17 cellular contexts compared by ENCODE assay signal in genomic region chr21:37263827-37264226, GRCh38. TPM values are rescaled to one million over a fixed set of nuclear protein-coding genes. Genes with fewer than 3 reads are reported as not detected.
A peak's percentile ranks its signal among the peaks of the same experiment; 100 is the strongest.
DNase-seq lines count a peak whose midpoint lies in the region; ATAC-seq, FAIRE-seq and TF ChIP-seq lines count a peak whose summit lies in the region.
"Had no signal": no experiment of that assay in that cellular context is flagged by ENCODE, and none has a peak within 500 bp of the region (broad histone marks: within the 10 kb centered on the region; RNA-seq: fewer than 3 reads in every experiment).

No MANE protein-coding gene starts in this region.

- peaks cover 91% of the 10 kb centered on the region for H3K79me2 ChIP-seq in DND-41 (ENCODE audit: insufficient read depth, low read length)
- H3K79me2 ChIP-seq in Loucy (ENCODE audit: insufficient read depth, low read length), result peaks cover 92% of the 10 kb centered on the region

- no peaks in the 10 kb centered on the region for H3K9me3 Mint-ChIP-seq in neural crest cell
- no peaks in the 10 kb centered on the region for H3K9me3 Mint-ChIP-seq in activated naive CD4-positive, alpha-beta T cell treated with anti-CD3 and anti-CD28 coated beads, Interleukin-2, amount 10 ng/mL, durations not matched to agents 7 days and 5 days
- H3K9me3 Mint-ChIP-seq: naive B cell had no signal

- ATAC-seq in DND-41 (ENCODE audit: insufficient read depth, low read depth), result no peak

- no peaks in the 10 kb centered on the region for H3K36me3 Mint-ChIP-seq in neural crest cell (ENCODE audit: low read depth)
- H3K36me3 Mint-ChIP-seq in activated naive CD4-positive, alpha-beta T cell treated with anti-CD3 and anti-CD28 coated beads, Interleukin-2, amount 10 ng/mL, durations not matched to agents 7 days and 5 days, result peaks cover 45% of the 10 kb centered on the region
- H3K36me3 Mint-ChIP-seq: naive B cell had no signal

- H3K9me3 ChIP-seq in DND-41 (ENCODE audit: insufficient read depth, low read length, severe bottlenecking) (no peaks in the 10 kb centered on the region), Loucy (ENCODE audit: insufficient read depth, low read depth, low read length) (no peaks in the 10 kb centered on the region)
- H3K9me3 ChIP-seq: HAP-1, MG63 had no signal

- H3K36me3 ChIP-seq in DND-41 (ENCODE audit: insufficient read depth, low read length) (peaks cover 18% of the 10 kb centered on the region), Loucy (ENCODE audit: insufficient read depth, low read length) (no peaks in the 10 kb centered on the region)

- TF ChIP-seq CTCF in DND-41 (IDR thresholded peaks at IDR 0.05; ENCODE audit: borderline replicate concordance, extremely low read depth, low read length, poor library complexity, severe bottlenecking) (no peak), Loucy (conservative IDR thresholded peaks at IDR 0.05; ENCODE audit: low read length) (no peak), epithelial cell of esophagus (IDR thresholded peaks at IDR 0.05; ENCODE audit: insufficient read depth, low read depth, low read length, missing control alignments) (no peak), neural crest cell (conservative IDR thresholded peaks at IDR 0.05) (no peak)

- H3K4me3 ChIP-seq in DND-41 (ENCODE audit: low read depth in 1 of 2, low read length in 2 of 2) (no peak overlapping the region), Loucy (ENCODE audit: low read length, poor library complexity, severe bottlenecking) (peak overlapping the region; percentile 91), epithelial cell of esophagus (ENCODE audit: low read length) (no peak overlapping the region)
- H3K4me3 ChIP-seq: dorsolateral prefrontal cortex, HAP-1, MG63, SK-N-MC had no signal

- H3K9me2 ChIP-seq in Loucy (replicated peaks; ENCODE audit: low read depth, low read length), result no peaks in the 10 kb centered on the region

- no peak for FAIRE-seq in RCC 7860 (lab: Jason Lieb, UNC)
- FAIRE-seq: TTC549 had no signal

- H3K4me1 Mint-ChIP-seq in neural crest cell, result peaks cover 42% of the 10 kb centered on the region
- H3K4me1 Mint-ChIP-seq in activated naive CD4-positive, alpha-beta T cell treated with anti-CD3 and anti-CD28 coated beads, Interleukin-2, amount 10 ng/mL, durations not matched to agents 7 days and 5 days, result peaks cover 67% of the 10 kb centered on the region

- no peaks in the 10 kb centered on the region; the same call in 1 of the 2 replicates for H3F3A ChIP-seq in Loucy (ENCODE audit: low read depth)

- DNase-seq in DND-41 (no peak), epithelial cell of esophagus (ENCODE audit: low read depth) (peak; percentile 47), neural crest cell (ENCODE audit: low read depth, low spot score) (no peak), islet precursor cell (no peak), RCC 7860 (ENCODE audit: low spot score) (no peak)
- no peak for DNase-seq in activated naive CD4-positive, alpha-beta T cell treated with anti-CD3 and anti-CD28 coated beads, Interleukin-2, amount 10 ng/mL, durations not matched to agents 7 days and 5 days
- DNase-seq: activated effector memory CD4-positive, alpha-beta T cell treated with anti-CD3 and anti-CD28 coated beads, Interleukin-2, amount 50 U/mL, for 16 hours; C1 segment of cervical spinal cord; DMS79 treated with DMSO at 0.1 percent for 48 hours; dorsolateral prefrontal cortex; MG63; naive B cell; NCI-H187 had no signal

- H3K27me3 Mint-ChIP-seq in neural crest cell (ENCODE audit: low read depth), result no peaks in the 10 kb centered on the region
- H3K27me3 Mint-ChIP-seq in activated naive CD4-positive, alpha-beta T cell treated with anti-CD3 and anti-CD28 coated beads, Interleukin-2, amount 10 ng/mL, durations not matched to agents 7 days and 5 days, result no peaks in the 10 kb centered on the region
- H3K27me3 Mint-ChIP-seq: naive B cell had no signal

- H4K20me1 ChIP-seq in DND-41 (ENCODE audit: insufficient read depth, low read length) (peaks cover 10% of the 10 kb centered on the region; the same call in 1 of the 2 replicates), Loucy (ENCODE audit: insufficient read depth, low read length, poor library complexity, severe bottlenecking) (peaks cover 24% of the 10 kb centered on the region)

- H3K27ac ChIP-seq in DND-41 (ENCODE audit: low read length), result no peak overlapping the region
- H3K27ac ChIP-seq: dorsolateral prefrontal cortex, SK-N-MC had no signal

- peak overlapping the region; percentile 8; the same call in 1 of the 2 replicates for H3K4me2 ChIP-seq in DND-41 (ENCODE audit: insufficient read depth, low read length)
- H3K4me2 ChIP-seq in Loucy (ENCODE audit: low read depth, low read length, poor library complexity, severe bottlenecking), result peak overlapping the region; percentile 97

- no peaks in the 10 kb centered on the region for H3K27me3 ChIP-seq in DND-41 (ENCODE audit: insufficient read depth, low read length, poor library complexity)
- no peaks in the 10 kb centered on the region for H3K27me3 ChIP-seq in Loucy (ENCODE audit: insufficient read depth, low read length, poor library complexity, severe bottlenecking)
- H3K27me3 ChIP-seq: dorsolateral prefrontal cortex, MG63 had no signal

- no peak overlapping the region for H3K27ac Mint-ChIP-seq in neural crest cell (ENCODE audit: unreplicated experiment)
- no peak overlapping the region for H3K27ac Mint-ChIP-seq in activated naive CD4-positive, alpha-beta T cell treated with anti-CD3 and anti-CD28 coated beads, Interleukin-2, amount 10 ng/mL, durations not matched to agents 7 days and 5 days

- CTCF ChIA-PET in activated naive CD4-positive, alpha-beta T cell treated with anti-CD3 and anti-CD28 coated beads, Interleukin-2, amount 10 ng/mL, durations not matched to agents 7 days and 5 days (lab: Charles Lee), result interaction anchor here (0.6 to 1.1 kb wide), 2 partner anchors 20 to 108 kb away, joined by 3 read pairs; no protein-coding TSS in a partner anchor

- H2AFZ ChIP-seq in DND-41 (ENCODE audit: low read depth, low read length) (no peak overlapping the region), Loucy (ENCODE audit: low read length) (no peak overlapping the region)

- peak overlapping the region; percentile 42 for H3K4me3 Mint-ChIP-seq in neural crest cell
- no peak overlapping the region for H3K4me3 Mint-ChIP-seq in activated naive CD4-positive, alpha-beta T cell treated with anti-CD3 and anti-CD28 coated beads, Interleukin-2, amount 10 ng/mL, durations not matched to agents 7 days and 5 days

- peaks cover 44% of the 10 kb centered on the region for H3K4me1 ChIP-seq in DND-41 (ENCODE audit: insufficient read depth, low read length)
- peaks cover 67% of the 10 kb centered on the region for H3K4me1 ChIP-seq in Loucy (ENCODE audit: insufficient read depth, low read length, poor library complexity, severe bottlenecking)

- H3K9ac ChIP-seq in DND-41 (ENCODE audit: low read depth, low read length) (no peak overlapping the region), Loucy (ENCODE audit: low read depth, low read length, poor library complexity, severe bottlenecking) (peak overlapping the region; percentile 87)

RNA-seq across cellular contexts. Expression of gene VPS26C, which starts 3.3 kb away (rescaled TPM):
- total RNA-seq in neural crest cell, result 41.1 and 43.5 TPM in 2 replicates
